ENCODE assay signal across 13 cellular contexts in the genomic region with DNA sequence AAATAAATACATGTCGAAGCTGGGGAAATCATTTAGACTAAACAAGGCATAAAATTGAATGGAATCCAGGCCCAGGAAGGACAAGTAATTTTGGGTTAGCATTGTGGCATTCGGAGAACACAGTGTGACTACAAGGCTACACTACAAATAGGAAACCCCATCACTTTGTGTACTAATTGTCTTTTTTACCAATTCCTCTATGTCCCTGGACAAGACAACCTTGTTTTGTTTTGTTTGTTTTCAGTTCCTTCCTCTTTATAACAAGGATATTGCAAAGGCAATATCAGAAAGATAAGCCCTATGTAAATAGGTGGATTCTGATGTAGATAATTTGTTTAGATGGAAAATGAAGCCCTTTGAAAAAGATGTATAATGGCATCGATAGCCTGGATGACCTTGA.
DNase-seq lines count a peak whose midpoint lies in the region; ATAC-seq and TF ChIP-seq lines count a peak whose summit lies in the region.
"Had no signal": no experiment of that assay in that cellular context is flagged by ENCODE, and none has a peak within 500 bp of the region (broad histone marks: within the 10 kb centered on the region; RNA-seq: fewer than 3 reads in every experiment).

No MANE protein-coding gene starts in this region.

- ATAC-seq in left lung (no peak), GM21723 (IDR thresholded peaks at IDR 0.05; ENCODE audit: unreplicated experiment) (no peak)
- ATAC-seq: activated CD8-positive, alpha-beta T cell treated with anti-CD3 and anti-CD28 coated beads, Interleukin-2, amount 10 ng/mL, durations not matched to agents 7 days and 5 days; effector memory CD8-positive, alpha-beta T cell had no signal

- WGBS in stomach, 5 donors, result 61 to 77% (median 64%) methylated on average over 3 of the region's 3 CpGs

- H3K4me1 Mint-ChIP-seq in HFFc6 (ENCODE audit: low read depth) (peaks cover 47% of the 10 kb centered on the region), Caco-2 (ENCODE audit: low read depth, unreplicated experiment) (peaks cover 15% of the 10 kb centered on the region)

- peaks cover 37% of the 10 kb centered on the region for H3K36me3 Mint-ChIP-seq in HFFc6 (ENCODE audit: low read depth)
- peaks cover 6% of the 10 kb centered on the region for H3K36me3 Mint-ChIP-seq in Caco-2 (ENCODE audit: insufficient read depth, unreplicated experiment)

- no TSS peak for BruUV-seq in Caco-2 (replicated peaks; lab: Mats Ljungman, UMichigan)

- POLR2A ChIA-PET in Caco-2 (lab: Charles Lee), result no interaction called here

- CTCF ChIA-PET in Caco-2 (lab: Charles Lee), result no interaction called here

- H3K4me3 ChIP-seq in WI38 (ENCODE audit: low read depth, low read length) (peak overlapping the region; percentile 85), left lung (peak overlapping the region in 1 of 2 donors; percentile 97), stomach (peak overlapping the region in 2 of 4 donors; percentile 77 to 91), Caco-2 (ENCODE audit: low read depth, low read length) (no peak overlapping the region)
- H3K4me3 ChIP-seq: hepatocyte had no signal

- DNase-seq in HFFc6 (no peak), left lung (no peak), stomach (no peak), NCI-H1092 (lab: John Stamatoyannopoulos, UW) (no peak), GM19238 (ENCODE audit: insufficient read length, low spot score) (no peak), Caco-2 (no peak)
- DNase-seq: activated CD8-positive, alpha-beta T cell treated with anti-CD3 and anti-CD28 coated beads, Interleukin-2, amount 10 ng/mL, durations not matched to agents 7 days and 5 days; DMS79; effector memory CD8-positive, alpha-beta T cell had no signal

- peaks cover 4% of the 10 kb centered on the region; the same call in 1 of the 2 replicates for H3K27me3 Mint-ChIP-seq in HFFc6 (ENCODE audit: insufficient read depth)
- H3K27me3 Mint-ChIP-seq in Caco-2 (ENCODE audit: insufficient read depth, unreplicated experiment), result peaks cover 18% of the 10 kb centered on the region
- H3K27me3 Mint-ChIP-seq: effector memory CD8-positive, alpha-beta T cell had no signal

- H3K4me1 ChIP-seq in left lung (peaks cover 17 to 42% of the 10 kb centered on the region in 2 donors), stomach (peaks cover 0 to 40% (median 31%) of the 10 kb centered on the region in 4 donors), Caco-2 (peaks cover 20% of the 10 kb centered on the region)

- intact Hi-C loops in left lung (cut with DNase I) (loop anchor here in 1 of 2 donors (10.0 kb wide), 1 partner anchor 213 kb away; the partner anchor contains the start of gene MKLN1), stomach (cut with DNase I; ENCODE audit: low total_unique reads) (no loop called here), Caco-2 (cut with micrococcal nuclease; ENCODE audit: unreplicated experiment) (no loop called here)

- peak overlapping the region; percentile 98 for H3K27ac Mint-ChIP-seq in HFFc6
- no peak overlapping the region for H3K27ac Mint-ChIP-seq in Caco-2 (ENCODE audit: unreplicated experiment)

- H3K4me3 Mint-ChIP-seq in HFFc6, result peak overlapping the region; percentile 96; the same call in 1 of the 2 replicates
- no peak overlapping the region for H3K4me3 Mint-ChIP-seq in Caco-2 (ENCODE audit: unreplicated experiment)

- H3K36me3 ChIP-seq in left lung, result no peaks in the 10 kb centered on the region
- H3K36me3 ChIP-seq in stomach, result no peaks in the 10 kb centered on the region
- H3K36me3 ChIP-seq in Caco-2 (ENCODE audit: control insufficient read depth, insufficient read depth, low read length), result no peaks in the 10 kb centered on the region

- TF ChIP-seq POLR2A in stomach (IDR thresholded peaks at IDR 0.05), result no peak

- H3K27ac ChIP-seq in left lung (peak overlapping the region; percentile 98 to 99), stomach (peak overlapping the region in 4 of 5 donors; percentile 96 to 100 (median 99))
- H3K27ac ChIP-seq: hepatocyte had no signal

- no peaks in the 10 kb centered on the region for H3K27me3 ChIP-seq in left lung
- H3K27me3 ChIP-seq in stomach, result no peaks in the 10 kb centered on the region
- 0 out of 2 replicates have a peak, but pooled peaks cover 1% of the 10 kb centered on the region for H3K27me3 ChIP-seq in Caco-2 (replicated peaks; ENCODE audit: control insufficient read depth, insufficient read depth, low read length)

- H3K9me3 Mint-ChIP-seq in HFFc6 (no peaks in the 10 kb centered on the region), Caco-2 (ENCODE audit: unreplicated experiment) (no peaks in the 10 kb centered on the region)
- H3K9me3 Mint-ChIP-seq: effector memory CD8-positive, alpha-beta T cell; T-helper 2 cell treated with Interferon-gamma antibody and Interleukin-4, amounts not matched to agents 5 μg/mL and 100 μg/mL, for 36 hours had no signal

- TF ChIP-seq CTCF in HFFc6 (IDR thresholded peaks at IDR 0.05) (no peak), WI38 (IDR thresholded peaks at IDR 0.05; ENCODE audit: low read depth, low read length) (no peak), left lung (IDR thresholded peaks at IDR 0.05) (no peak), stomach (IDR thresholded peaks at IDR 0.05) (no peak), Caco-2 (IDR thresholded peaks at IDR 0.05; ENCODE audit: insufficient read depth in 1 of 2, low read depth in 1 of 2, low read length in 1 of 2, severe bottlenecking in 1 of 2, unreplicated experiment in 1 of 2) (no peak)

- H3K9me3 ChIP-seq in left lung (no peaks in the 10 kb centered on the region), stomach (no peaks in the 10 kb centered on the region), Caco-2 (no peaks in the 10 kb centered on the region)

- TF ChIP-seq EP300 in stomach (IDR thresholded peaks at IDR 0.05), result no peak
